7 cellular contexts compared by ENCODE assay signal in the genomic region with DNA sequence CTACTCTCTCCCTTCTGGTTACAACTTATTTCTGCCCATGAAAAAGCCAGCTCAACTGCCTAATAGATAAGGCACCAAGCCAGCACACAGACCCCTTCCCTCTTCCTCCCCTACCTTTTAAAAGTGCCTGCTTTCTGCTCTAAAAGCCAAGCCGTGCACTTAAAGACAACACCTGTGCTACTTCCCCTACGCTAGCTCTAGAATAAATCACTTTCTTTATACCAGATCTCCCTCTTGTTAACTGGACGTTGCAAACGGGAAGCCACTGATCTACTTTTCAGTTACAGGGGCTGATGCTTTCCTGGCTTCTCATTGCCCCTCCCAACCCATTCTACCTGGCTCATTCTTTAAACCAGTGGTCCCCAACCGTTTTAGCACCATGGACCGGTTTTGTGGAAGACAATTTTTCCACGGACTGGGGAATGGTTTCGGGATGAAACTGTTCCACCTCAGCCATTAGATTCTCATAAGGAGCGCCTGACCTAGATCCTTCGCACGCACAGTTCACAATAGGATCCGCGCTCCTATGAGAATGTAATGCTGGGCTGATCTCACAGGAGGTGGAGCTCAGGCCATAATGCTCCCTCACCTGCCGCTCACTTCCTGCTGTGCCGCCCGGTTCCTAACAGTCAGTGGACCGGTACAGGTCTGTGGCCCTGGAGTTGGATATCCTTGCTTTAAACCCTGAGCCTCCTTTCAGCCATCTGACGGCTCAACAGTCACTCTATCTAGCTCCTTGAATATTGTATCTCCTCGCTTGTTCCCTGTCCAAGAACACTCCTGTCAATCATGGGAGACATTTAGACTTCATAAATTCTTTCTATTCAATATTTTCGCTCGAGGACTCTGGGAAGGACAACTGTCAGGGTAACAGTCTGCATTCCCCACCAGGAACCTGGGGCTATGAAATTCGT. TPM values are rescaled to one million over a fixed set of nuclear protein-coding genes. Genes with fewer than 3 reads are reported as not detected.
DNase-seq lines count a peak whose midpoint lies in the region; ATAC-seq and TF ChIP-seq lines count a peak whose summit lies in the region.

No MANE protein-coding gene starts in this region.

- DNase-seq in NCI-H2171 treated with DMSO at 0.1 percent for 48 hours (lab: John Stamatoyannopoulos, UW) = peak; percentile 92
- no peak for DNase-seq in left ventricle myocardium inferior
- DNase-seq in prostate gland (ENCODE audit: low spot score) = no peak
- DNase-seq in GOT3 (lab: John Stamatoyannopoulos, UW) = no peak

- H3K4me1 ChIP-seq in left ventricle myocardium inferior = peaks cover 27% of the 10 kb centered on the region
- H3K4me1 ChIP-seq in prostate gland (replicated peaks) = no peaks in the 10 kb centered on the region

- peaks cover 46% of the 10 kb centered on the region for H3K27me3 ChIP-seq in left ventricle myocardium inferior (ENCODE audit: low read depth)
- no peaks in the 10 kb centered on the region for H3K27me3 ChIP-seq in prostate gland (replicated peaks; ENCODE audit: insufficient read depth)

- no peak for TF ChIP-seq CTCF in left ventricle myocardium inferior (IDR thresholded peaks at IDR 0.05; ENCODE audit: borderline replicate concordance)
- no peak for TF ChIP-seq CTCF in prostate gland (IDR thresholded peaks at IDR 0.05)

- peak overlapping the region; percentile 97 for H3K4me3 Mint-ChIP-seq in activated naive CD8-positive, alpha-beta T cell

- H3K4me3 ChIP-seq in left ventricle myocardium inferior (peak overlapping the region; percentile 82), prostate gland (peak overlapping the region; percentile 67 to 82)

- peak overlapping the region; percentile 82 for H3K27ac Mint-ChIP-seq in activated naive CD8-positive, alpha-beta T cell

- H3K27ac ChIP-seq in left ventricle myocardium inferior (replicated peaks) (peak overlapping the region; percentile 81), prostate gland (peak overlapping the region; percentile 51 to 77)

- H3K4me1 Mint-ChIP-seq in activated naive CD8-positive, alpha-beta T cell (ENCODE audit: low read depth) = peaks cover 34% of the 10 kb centered on the region

- H3K36me3 Mint-ChIP-seq in activated naive CD8-positive, alpha-beta T cell = peaks cover 27% of the 10 kb centered on the region

- 22% methylated on average over 22 of the region's 22 CpGs for WGBS in prostate gland

- H3K9me3 ChIP-seq in left ventricle myocardium inferior (replicated peaks) = no peaks in the 10 kb centered on the region
- no peaks in the 10 kb centered on the region for H3K9me3 ChIP-seq in prostate gland

- ATAC-seq in GM19452 (IDR thresholded peaks at IDR 0.05; ENCODE audit: unreplicated experiment) (peak; percentile 45), HG03196 (IDR thresholded peaks at IDR 0.05; ENCODE audit: unreplicated experiment) (no peak)

- peak; percentile 13 for TF ChIP-seq POLR2A in prostate gland (IDR thresholded peaks at IDR 0.05)

- H3K36me3 ChIP-seq in left ventricle myocardium inferior (peaks cover 18% of the 10 kb centered on the region), prostate gland (no peaks in the 10 kb centered on the region)

- H3K27me3 Mint-ChIP-seq in activated naive CD8-positive, alpha-beta T cell = peaks cover 6% of the 10 kb centered on the region

- peaks cover 20% of the 10 kb centered on the region for H3K9me3 Mint-ChIP-seq in activated naive CD8-positive, alpha-beta T cell (ENCODE audit: low read depth)

- intact Hi-C loops in left ventricle myocardium inferior (cut with micrococcal nuclease) (no loop called here), prostate gland (cut with DNase I) (loop anchor here (2.0 to 5.0 kb wide), 2 partner anchors 60 to 156 kb away; no protein-coding TSS in a partner anchor)

RNA-seq across cellular contexts. Expression of gene ZNF223, which starts 0.8 kb away (rescaled TPM):
- 2.9 TPM for total RNA-seq in left ventricle myocardium inferior
- 10 to 100 TPM in 1 of 2 donors, 1 to 10 TPM in 1; 9.1 to 10.6 TPM for total RNA-seq in prostate gland

RNA-seq across cellular contexts. Expression of gene ZNF284, which starts 21.0 kb away (rescaled TPM):
- total RNA-seq in left ventricle myocardium inferior (1.9 TPM), prostate gland (1 to 10 TPM; 1.3 to 1.8 TPM)

RNA-seq across cellular contexts. Expression of gene ZNF222, which starts 25.8 kb away (rescaled TPM):
- total RNA-seq in left ventricle myocardium inferior (4.6 TPM), prostate gland (1 to 10 TPM; 3.7 to 6.1 TPM)

RNA-seq across cellular contexts. Expression of gene ZNF224, which starts 43.2 kb away (rescaled TPM):
- total RNA-seq in left ventricle myocardium inferior = 13.6 TPM
- 10 to 100 TPM; 15.7 to 27.4 TPM for total RNA-seq in prostate gland

RNA-seq across cellular contexts. Expression of gene ZNF230, which starts 48.2 kb away (rescaled TPM):
- 3.5 TPM for total RNA-seq in left ventricle myocardium inferior
- 1 to 10 TPM; 2.6 to 3.5 TPM for total RNA-seq in prostate gland
